ENCODE assay signal across 8 cellular contexts in genomic region chr19:48480476-48481190, GRCh38. TPM values are rescaled to one million over a fixed set of nuclear protein-coding genes. Genes with fewer than 3 reads are reported as not detected.
DNase-seq lines count a peak whose midpoint lies in the region; ATAC-seq and TF ChIP-seq lines count a peak whose summit lies in the region.

No MANE protein-coding gene starts in this region.

- TF ChIP-seq CTCF in HFF-Myc (IDR thresholded peaks at IDR 0.05; ENCODE audit: low read depth, low read length, missing control alignments) (no peak), omental fat pad (IDR thresholded peaks at IDR 0.05) (no peak), GM20000 (IDR thresholded peaks at IDR 0.05; ENCODE audit: extremely low read depth, missing control alignments) (no peak)

- no peak for DNase-seq in HFF-Myc (ENCODE audit: extremely low read depth, low read depth)
- DNase-seq in activated T-helper 1 cell treated with Interleukin-2 at 50 U/mL for 16 hours (ENCODE audit: low read depth) = peak; percentile 52
- DNase-seq in fibroblast of gingiva (ENCODE audit: low read depth) = peak; percentile 30
- DNase-seq in omental fat pad (ENCODE audit: low spot score) = no peak
- DNase-seq in NCI-H2081 treated with DMSO at 0.1 percent for 48 hours (lab: John Stamatoyannopoulos, UW) = no peak
- DNase-seq in SK-N-DZ (ENCODE audit: low spot score) = no peak
- no peak for DNase-seq in NCI-H1048 (lab: John Stamatoyannopoulos, UW)
- DNase-seq in GM20000 (ENCODE audit: low spot score) = no peak

- ATAC-seq in omental fat pad (ENCODE audit: low FRiP score) = peak; percentile 50

- H3K4me3 ChIP-seq in HFF-Myc (replicated peaks; ENCODE audit: low read depth, low read length) = peak overlapping the region; percentile 9; the same call in 1 of the 2 replicates

RNA-seq across cellular contexts. Expression of gene CYTH2, which starts 11.5 kb away (rescaled TPM):
- total RNA-seq in omental fat pad = 10 to 100 TPM; 19.2 to 49.7 (median 26.8) TPM
- polyA plus RNA-seq in SK-N-DZ (2014; cell fraction: cytosol; rRNA removed) = 27.6 and 28.1 TPM in 2 replicates
- polyA plus RNA-seq in SK-N-DZ (2014; cell fraction: nucleus; rRNA removed) = 70.9 and 73.1 TPM in 2 replicates

RNA-seq across cellular contexts. Expression of gene KCNJ14, which starts 25.3 kb away (rescaled TPM):
- total RNA-seq in omental fat pad = 1 to 10 TPM in 2 of 4 donors, under 1 TPM in 2; 0.56 to 2.2 (median 1.1) TPM
- 0.14 and 0.38 TPM in 2 replicates for polyA plus RNA-seq in SK-N-DZ (2014; cell fraction: cytosol; rRNA removed)
- polyA plus RNA-seq in SK-N-DZ (2014; cell fraction: nucleus; rRNA removed) = 1.1 and 1.5 TPM in 2 replicates

RNA-seq across cellular contexts. Expression of gene LMTK3, which starts 31.0 kb away (rescaled TPM):
- total RNA-seq in omental fat pad = under 1 TPM; 0.12 to 0.47 (median 0.39) TPM
- 0.17 and 0.38 TPM in 2 replicates for polyA plus RNA-seq in SK-N-DZ (2014; cell fraction: cytosol; rRNA removed)
- polyA plus RNA-seq in SK-N-DZ (2014; cell fraction: nucleus; rRNA removed) = 0.84 and 1.0 TPM in 2 replicates

RNA-seq across cellular contexts. Expression of gene GRWD1, which starts 34.9 kb away (rescaled TPM):
- total RNA-seq in omental fat pad = 10 to 100 TPM; 19.5 to 90.5 (median 31.5) TPM
- 29.3 and 41.5 TPM in 2 replicates for polyA plus RNA-seq in SK-N-DZ (2014; cell fraction: cytosol; rRNA removed)
- 11.7 and 14.8 TPM in 2 replicates for polyA plus RNA-seq in SK-N-DZ (2014; cell fraction: nucleus; rRNA removed)

Comparison
In these comparisons a context has a peak if more than half of its experiments do, and no peak if none do; other contexts are left out.
1. DNase-seq: peak in activated T-helper 1 cell treated with Interleukin-2 at 50 U/mL for 16 hours (single experiment) and fibroblast of gingiva (single experiment); none in HFF-Myc (single experiment), omental fat pad (single experiment), NCI-H2081 treated with DMSO at 0.1 percent for 48 hours (single experiment), SK-N-DZ (single experiment), NCI-H1048 (single experiment) and GM20000 (single experiment).